In the genomic region with DNA sequence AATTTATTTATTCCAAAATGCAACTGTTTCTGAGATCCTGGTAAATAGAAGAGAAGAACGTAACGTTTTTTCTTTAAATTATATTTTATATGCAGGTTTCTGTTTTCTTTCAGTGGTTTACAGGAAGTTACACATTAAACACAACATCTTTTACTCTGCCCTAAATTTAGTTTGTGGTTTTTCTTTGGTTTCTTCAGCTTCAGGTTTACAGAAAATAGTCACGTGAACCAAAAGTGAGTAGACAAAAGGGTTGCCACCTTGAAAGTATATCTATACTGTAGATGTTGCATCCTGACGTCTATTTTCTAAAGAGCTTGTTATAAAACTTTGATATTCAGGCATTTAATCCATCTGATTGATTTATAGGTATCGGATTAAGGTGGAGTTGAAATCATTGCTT, we compare ENCODE assay signal across 12 cellular contexts.
DNase-seq lines count a peak whose midpoint lies in the region; ATAC-seq lines count a peak whose summit lies in the region.
"Had no signal": no experiment of that assay in that cellular context is flagged by ENCODE, and none has a peak within 500 bp of the region (broad histone marks: within the 10 kb centered on the region; RNA-seq: fewer than 3 reads in every experiment).

No MANE protein-coding gene starts in this region.

- peak; percentile 95 for ATAC-seq in GM18907 (IDR thresholded peaks at IDR 0.05; ENCODE audit: unreplicated experiment)
- ATAC-seq in GM21526 (IDR thresholded peaks at IDR 0.05; ENCODE audit: low FRiP score, unreplicated experiment), result peak; percentile 96
- peak; percentile 93 for ATAC-seq in HG03064 (IDR thresholded peaks at IDR 0.05; ENCODE audit: low read depth, unreplicated experiment)
- ATAC-seq: gastroesophageal sphincter, left lobe of liver had no signal

- peak; percentile 14 for DNase-seq in RPMI8226
- no peak for DNase-seq in effector CD4-positive, alpha-beta T cell
- no peak for DNase-seq in NCI-H446 (lab: John Stamatoyannopoulos, UW)
- DNase-seq in Ammon's horn (ENCODE audit: low spot score), result no peak
- DNase-seq: activated CD4-positive, alpha-beta T cell treated with anti-CD3 and anti-CD28 coated beads for 48 hours; DMS 273 treated with DMSO at 0.1 percent for 48 hours; NCI-H446 treated with DMSO at 0.1 percent for 48 hours had no signal
